In the genomic region with DNA sequence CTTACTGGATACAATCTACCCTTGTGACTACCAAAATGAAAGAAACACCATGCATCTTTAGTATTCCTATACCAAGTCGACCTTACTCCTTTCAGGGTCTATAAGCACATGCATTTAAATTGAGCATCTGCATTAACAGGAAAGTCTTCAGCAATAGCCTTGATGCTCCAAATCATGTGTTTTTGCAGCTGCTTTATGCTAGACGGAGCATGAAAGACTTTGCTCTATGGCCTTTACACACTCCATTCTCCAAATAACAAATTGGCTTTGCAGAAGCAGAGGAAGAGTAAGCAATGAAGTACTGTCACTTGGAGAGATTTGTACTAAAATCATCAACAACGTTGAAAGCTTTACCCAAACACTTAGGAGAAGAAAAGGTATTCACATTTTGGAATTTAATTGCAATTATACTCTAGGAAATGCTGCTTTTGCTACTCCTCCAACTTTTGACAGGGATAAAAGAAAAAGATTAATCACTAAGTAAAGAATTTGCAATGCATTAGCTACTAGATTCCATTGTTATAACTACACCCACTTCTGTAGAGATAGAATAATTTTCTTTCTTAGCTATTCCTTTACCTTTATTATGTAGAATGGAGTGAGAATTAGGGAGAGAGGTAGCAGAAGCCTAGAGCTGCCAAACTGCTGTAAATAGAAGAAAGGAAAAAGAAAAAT, we compare ENCODE assay signal across 14 cellular contexts.
"Had no signal": no experiment of that assay in that cellular context is flagged by ENCODE, and none has a peak within 500 bp of the region (broad histone marks: within the 10 kb centered on the region; RNA-seq: fewer than 3 reads in every experiment).

No MANE protein-coding gene starts in this region.

- H3K36me3 ChIP-seq: adrenal gland, colonic mucosa, neutrophil had no signal

- H3K9me3 Mint-ChIP-seq: activated CD4-positive, alpha-beta T cell treated with anti-CD3 and anti-CD28 coated beads, Interleukin-2, amount 10 ng/mL, durations not matched to agents 7 days and 5 days had no signal

- H3K27ac Mint-ChIP-seq: activated B cell treated with CpG ODN at 0.5 μM for 24 hours; activated CD4-positive, alpha-beta T cell treated with anti-CD3 and anti-CD28 coated beads, Interleukin-2, amount 10 ng/mL, durations not matched to agents 7 days and 5 days; activated T-helper 17 cell treated with anti-CD3 and anti-CD28 coated beads, Interleukin-2, amount 50 U/mL, for 72 hours had no signal

- H3K27me3 ChIP-seq: adrenal gland, colonic mucosa, neutrophil had no signal

- ATAC-seq: activated T-helper 17 cell treated with anti-CD3 and anti-CD28 coated beads, Interleukin-2, amount 50 U/mL, for 72 hours; right cardiac atrium had no signal

- H3K4me3 Mint-ChIP-seq: activated B cell treated with CpG ODN at 0.5 μM for 24 hours; activated CD4-positive, alpha-beta T cell treated with anti-CD3 and anti-CD28 coated beads, Interleukin-2, amount 10 ng/mL, durations not matched to agents 7 days and 5 days; activated T-helper 17 cell treated with anti-CD3 and anti-CD28 coated beads, Interleukin-2, amount 50 U/mL, for 72 hours had no signal

- H3K4me1 Mint-ChIP-seq: activated B cell treated with CpG ODN at 0.5 μM for 24 hours; activated CD4-positive, alpha-beta T cell treated with anti-CD3 and anti-CD28 coated beads, Interleukin-2, amount 10 ng/mL, durations not matched to agents 7 days and 5 days; activated T-helper 17 cell treated with anti-CD3 and anti-CD28 coated beads, Interleukin-2, amount 50 U/mL, for 72 hours had no signal

- H3K4me1 ChIP-seq: adrenal gland, colonic mucosa had no signal

- FAIRE-seq: frontal cortex, keratinocyte, small intestine, TTC549 had no signal

- H3K4me3 ChIP-seq: adrenal gland, colonic mucosa had no signal

- H3K27ac ChIP-seq: adrenal gland, colonic mucosa, neutrophil had no signal

- H3K27me3 Mint-ChIP-seq: activated B cell treated with CpG ODN at 0.5 μM for 24 hours; activated CD4-positive, alpha-beta T cell treated with anti-CD3 and anti-CD28 coated beads, Interleukin-2, amount 10 ng/mL, durations not matched to agents 7 days and 5 days; activated T-helper 17 cell treated with anti-CD3 and anti-CD28 coated beads, Interleukin-2, amount 50 U/mL, for 72 hours had no signal

- DNase-seq: activated B cell treated with CpG ODN at 0.5 μM for 24 hours; activated CD4-positive, alpha-beta T cell treated with anti-CD3 and anti-CD28 coated beads, Interleukin-2, amount 10 ng/mL, durations not matched to agents 7 days and 5 days; activated naive CD4-positive, alpha-beta T cell treated with anti-CD3 and anti-CD28 coated beads, Interleukin-2, amount 50 U/mL, for 16 hours; activated T-cell treated with anti-CD3 and anti-CD28 coated beads for 4 hours; adrenal gland; colonic mucosa; posterior cingulate gyrus; right cardiac atrium; small intestine had no signal
